ENCODE assay signal across 26 cellular contexts in the genomic region with DNA sequence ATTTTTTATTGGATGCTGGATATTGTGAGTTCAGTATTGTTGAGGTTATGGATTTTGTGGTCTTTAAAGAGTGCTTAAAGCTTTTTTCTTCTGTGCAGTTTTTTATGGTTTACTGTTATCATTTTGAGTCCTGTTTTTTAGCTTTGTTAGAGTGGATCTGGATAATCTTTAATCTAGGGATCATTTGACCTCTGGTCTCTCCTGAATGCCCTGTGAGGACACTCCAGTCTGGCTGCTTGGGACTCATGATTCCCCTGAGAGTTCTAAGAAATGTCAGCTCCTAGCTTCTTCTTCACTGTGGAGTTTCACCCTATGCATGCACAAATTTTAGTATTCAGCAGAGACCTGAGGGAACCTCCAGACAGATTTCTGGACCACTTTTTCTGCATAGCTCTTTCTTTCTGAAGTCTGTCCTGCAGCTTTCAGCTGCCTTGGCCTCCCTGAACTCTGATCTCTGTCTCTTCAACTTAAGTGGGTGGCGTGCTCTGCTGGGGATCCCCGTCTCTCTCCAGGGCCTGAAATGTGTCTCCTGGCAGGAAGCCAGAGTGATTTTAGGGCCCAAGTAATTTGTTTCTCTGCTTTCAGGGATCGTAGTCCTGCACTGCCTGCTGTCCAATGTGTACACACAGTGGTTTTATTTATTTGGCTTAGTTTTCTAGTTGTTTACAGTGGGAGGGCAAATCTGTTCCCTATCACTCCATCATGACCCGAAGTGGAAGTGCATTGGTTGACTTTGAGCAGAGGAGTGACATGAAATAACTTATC. TPM values are rescaled to one million over a fixed set of nuclear protein-coding genes. Genes with fewer than 3 reads are reported as not detected.
DNase-seq lines count a peak whose midpoint lies in the region; ATAC-seq, FAIRE-seq and TF ChIP-seq lines count a peak whose summit lies in the region.
"Had no signal": no experiment of that assay in that cellular context is flagged by ENCODE, and none has a peak within 500 bp of the region (broad histone marks: within the 10 kb centered on the region; RNA-seq: fewer than 3 reads in every experiment).

No MANE protein-coding gene starts in this region.

- in situ Hi-C loops in GM12878 (cut with MboI), result loop anchor here (5.0 kb wide), 1 partner anchor 57 kb away; a partner anchor contains a TSS

- peaks cover 13% of the 10 kb centered on the region for H3K4me1 Mint-ChIP-seq in Caco-2 (ENCODE audit: low read depth, unreplicated experiment)

- POLR2A ChIA-PET in Caco-2 (lab: Charles Lee), result no interaction called here
- POLR2A ChIA-PET in GM12878 (lab: Charles Lee), result interaction anchor here (0.8 to 1.6 kb wide), 2 partner anchors 12 to 56 kb away, joined by 3 to 4 read pairs; no protein-coding TSS in a partner anchor

- H3K9ac ChIP-seq in HUES48 (ENCODE audit: low read depth, low read length) (no peak overlapping the region), GM12878 (ENCODE audit: control insufficient read depth, insufficient read depth, low read length) (no peak overlapping the region)

- H3K4me2 ChIP-seq in GM12878 (ENCODE audit: control insufficient read depth, insufficient read depth), result no peak overlapping the region

- RAD21 ChIA-PET in GM12878 (lab: Charles Lee; ENCODE audit: unreplicated experiment), result interaction anchor here (0.7 to 8.4 kb wide), 3 partner anchors 19 to 356 kb away, joined by 3 to 191 read pairs (median 6); a partner anchor contains a TSS

- WGBS in GM12878 (ENCODE audit: insufficient coverage, insufficient replicate concordance, low lambda C conversion rate, missing lambda C conversion rate), result 2% methylated on average over 4 of the region's 4 CpGs

- SMC1A ChIA-PET in GM12878 (lab: Charles Lee; ENCODE audit: uncharacterized antibody, unreplicated experiment), result interaction anchor here (0.6 to 1.9 kb wide), 2 partner anchors 9 to 60 kb away, joined by 3 to 7 read pairs; no protein-coding TSS in a partner anchor

- peak; percentile 48 for ATAC-seq in GM12878
- ATAC-seq in mucosa of descending colon, result peak; percentile 41
- ATAC-seq in HG03342 (IDR thresholded peaks at IDR 0.05; ENCODE audit: unreplicated experiment), result no peak
- ATAC-seq: activated T-cell treated with anti-CD3 and anti-CD28 coated beads, Interleukin-2, amount 50 U/mL, for 72 hours; natural killer cell treated with Interleukin-12 subunit alpha and Interleukin-12 subunit beta and Interleukin-15 and Interleukin-18, amount 100 ng/mL, for 72 hours; PC-3 had no signal

- FAIRE-seq in GM12878 (lab: Jason Lieb, UNC), result no peak

- no peak overlapping the region for H2AFZ ChIP-seq in GM12878 (ENCODE audit: control insufficient read depth, low read depth, low read length)

- H3K36me3 ChIP-seq in Caco-2 (ENCODE audit: control insufficient read depth, insufficient read depth, low read length) (no peaks in the 10 kb centered on the region), HUES48 (ENCODE audit: control insufficient read depth, insufficient read depth, low read length) (no peaks in the 10 kb centered on the region), GM12878 (ENCODE audit: control insufficient read depth in 2 of 2, insufficient read depth in 2 of 2, low read length in 1 of 2) (peaks cover 0 to 4% of the 10 kb centered on the region in 2 experiments; a peak in 1 of 4 replicates), mucosa of descending colon (ENCODE audit: low read depth) (no peaks in the 10 kb centered on the region)

- H3K36me3 Mint-ChIP-seq in Caco-2 (ENCODE audit: insufficient read depth, unreplicated experiment), result peaks cover 18% of the 10 kb centered on the region
- H3K36me3 Mint-ChIP-seq: natural killer cell treated with Interleukin-12 subunit alpha and Interleukin-12 subunit beta and Interleukin-15 and Interleukin-18, amount 100 ng/mL, for 72 hours had no signal

- CTCF ChIA-PET in Caco-2 (lab: Charles Lee), result interaction anchor here (0.6 kb wide), 2 partner anchors 11 to 17 kb away, joined by 4 read pairs; no protein-coding TSS in a partner anchor
- CTCF ChIA-PET in GM12878 (lab: Yijun Ruan, JAX), result interaction anchor here (0.5 to 12.5 kb wide), 11 partner anchors 9 to 1154 kb away, joined by 3 to 292 read pairs (median 3); a partner anchor contains a TSS

- TF ChIP-seq CTCF in Caco-2 (IDR thresholded peaks at IDR 0.05; ENCODE audit: insufficient read depth in 1 of 2, low read depth in 1 of 2, low read length in 1 of 2, severe bottlenecking in 1 of 2, unreplicated experiment in 1 of 2) (no peak), GM12878 (IDR thresholded peaks at IDR 0.05 in 2 of 3, conservative IDR thresholded peaks at IDR 0.05 in 1 of 3; ENCODE audit: control insufficient read depth in 2 of 3, extremely low read depth in 1 of 3, insufficient read depth in 1 of 3, low read depth in 3 of 3, low read length in 3 of 3) (no peak), mucosa of descending colon (IDR thresholded peaks at IDR 0.05) (no peak)

- peak overlapping the region; percentile 23 for H3K27ac Mint-ChIP-seq in Caco-2 (ENCODE audit: unreplicated experiment)
- H3K27ac Mint-ChIP-seq: activated CD4-positive, alpha-beta memory T cell treated with anti-CD3 and anti-CD28 coated beads for 36 hours; activated naive CD4-positive, alpha-beta T cell treated with anti-CD3 and anti-CD28 coated beads, Interleukin-2, amount 50 U/mL, for 24 hours; activated T-cell treated with anti-CD3 and anti-CD28 coated beads, Interleukin-2, amount 50 U/mL, for 72 hours; memory B cell; progenitor cell of endocrine pancreas had no signal

- no peak overlapping the region for H3K4me3 Mint-ChIP-seq in Caco-2 (ENCODE audit: unreplicated experiment)
- H3K4me3 Mint-ChIP-seq: activated CD4-positive, alpha-beta memory T cell treated with anti-CD3 and anti-CD28 coated beads for 36 hours; activated naive CD4-positive, alpha-beta T cell treated with anti-CD3 and anti-CD28 coated beads, Interleukin-2, amount 50 U/mL, for 24 hours; activated T-cell treated with anti-CD3 and anti-CD28 coated beads, Interleukin-2, amount 50 U/mL, for 72 hours; memory B cell; natural killer cell treated with Interleukin-12 subunit alpha and Interleukin-12 subunit beta and Interleukin-15 and Interleukin-18, amount 100 ng/mL, for 72 hours had no signal

- H4K20me1 ChIP-seq in GM12878 (ENCODE audit: control insufficient read depth, insufficient read depth), result no peaks in the 10 kb centered on the region

- H3K4me3 ChIP-seq in Caco-2 (ENCODE audit: low read depth, low read length), result no peak overlapping the region
- H3K4me3 ChIP-seq in HUES48 (ENCODE audit: low read depth, low read length), result no peak overlapping the region
- H3K4me3 ChIP-seq in GM12878, result no peak overlapping the region
- H3K4me3 ChIP-seq in mucosa of descending colon, result no peak overlapping the region
- H3K4me3 ChIP-seq: coronary artery had no signal

- DNase-seq in Caco-2 (no peak), GM12878 (ENCODE audit: low read depth, low spot score) (no peak), mucosa of descending colon (peak in 1 of 3 donors; percentile 28), NAMALWA (ENCODE audit: low spot score) (no peak), NCI-H226 (no peak), cerebellar nuclear complex (lab: John Stamatoyannopoulos, UW) (no peak)
- DNase-seq: activated CD4-positive, alpha-beta memory T cell treated with anti-CD3 and anti-CD28 coated beads for 36 hours; activated T-cell treated with anti-CD3 and anti-CD28 coated beads, Interleukin-2, amount 50 U/mL, for 72 hours; DMS53; foreskin fibroblast; islet precursor cell; KG1; MV-4-11; PC-3; SIG-M5; stimulated activated CD4-positive, alpha-beta T cell treated with anti-CD3 and anti-CD28 coated beads, Interleukin-4, amount 100 ng/mL, for 1 hour had no signal

- TF ChIP-seq EP300 in GM12878 (IDR thresholded peaks at IDR 0.05; ENCODE audit: borderline replicate concordance in 1 of 2, control insufficient read depth in 1 of 2, low read depth in 2 of 2, low read length in 2 of 2), result no peak

- H3K9me3 ChIP-seq in Caco-2 (no peaks in the 10 kb centered on the region), HUES48 (ENCODE audit: control insufficient read depth, insufficient read depth, low read length) (no peaks in the 10 kb centered on the region), GM12878 (replicated peaks; ENCODE audit: control insufficient read depth, insufficient read depth, low read length) (no peaks in the 10 kb centered on the region), mucosa of descending colon (no peaks in the 10 kb centered on the region)

- TF ChIP-seq POLR2A in GM12878 (IDR thresholded peaks at IDR 0.05; ENCODE audit: low read depth, low read length), result no peak

- H3K27me3 ChIP-seq in Caco-2 (replicated peaks; ENCODE audit: control insufficient read depth, insufficient read depth, low read length), result no peaks in the 10 kb centered on the region
- no peaks in the 10 kb centered on the region for H3K27me3 ChIP-seq in HUES48 (ENCODE audit: control insufficient read depth, insufficient read depth, low read length)
- no peaks in the 10 kb centered on the region for H3K27me3 ChIP-seq in GM12878 (replicated peaks in 1 of 2; ENCODE audit: control insufficient read depth in 2 of 2, insufficient read depth in 2 of 2, low read length in 1 of 2)

- H3K27ac ChIP-seq in HUES48 (ENCODE audit: low read depth, low read length), result peak overlapping the region; percentile 81
- no peak overlapping the region for H3K27ac ChIP-seq in GM12878 (ENCODE audit: control insufficient read depth, insufficient read depth)
- H3K27ac ChIP-seq: coronary artery, epithelial cell of prostate had no signal

- no peaks in the 10 kb centered on the region for H3K27me3 Mint-ChIP-seq in Caco-2 (ENCODE audit: insufficient read depth, unreplicated experiment)
- H3K27me3 Mint-ChIP-seq: activated CD4-positive, alpha-beta memory T cell treated with anti-CD3 and anti-CD28 coated beads for 36 hours; activated naive CD4-positive, alpha-beta T cell treated with anti-CD3 and anti-CD28 coated beads, Interleukin-2, amount 50 U/mL, for 24 hours; memory B cell; natural killer cell treated with Interleukin-12 subunit alpha and Interleukin-12 subunit beta and Interleukin-15 and Interleukin-18, amount 100 ng/mL, for 72 hours; progenitor cell of endocrine pancreas had no signal

- BruUV-seq in Caco-2 (replicated peaks; lab: Mats Ljungman, UMichigan) (no TSS peak), GM12878 (replicated peaks; lab: Mats Ljungman, UMichigan) (no TSS peak)

- intact Hi-C loops in Caco-2 (cut with micrococcal nuclease; ENCODE audit: unreplicated experiment) (no loop called here), GM12878 (cut with micrococcal nuclease; ENCODE audit: unreplicated experiment) (loop anchor here (5.0 kb wide), 1 partner anchor 612 kb away; no protein-coding TSS in a partner anchor), mucosa of descending colon (cut with DNase I, micrococcal nuclease) (loop anchor here in 1 of 2 donors (10.0 kb wide), 1 partner anchor 55 kb away; a partner anchor contains a TSS)

- H3K4me1 ChIP-seq in Caco-2 (peaks cover 15% of the 10 kb centered on the region), HUES48 (ENCODE audit: control insufficient read depth, insufficient read depth, low read length) (peaks cover 9% of the 10 kb centered on the region; the same call in 1 of the 2 replicates), GM12878 (ENCODE audit: control insufficient read depth, insufficient read depth, low read length) (peaks cover 2% of the 10 kb centered on the region; the same call in 1 of the 2 replicates), mucosa of descending colon (ENCODE audit: low read depth) (peaks cover 11% of the 10 kb centered on the region)

- no peak for TF ChIP-seq RAD21 in GM12878 (IDR thresholded peaks at IDR 0.05; ENCODE audit: insufficient read depth, low read depth, low read length)

- no peaks in the 10 kb centered on the region for H3K9me3 Mint-ChIP-seq in Caco-2 (ENCODE audit: unreplicated experiment)
- H3K9me3 Mint-ChIP-seq: activated CD4-positive, alpha-beta memory T cell treated with anti-CD3 and anti-CD28 coated beads for 36 hours; activated naive CD4-positive, alpha-beta T cell treated with anti-CD3 and anti-CD28 coated beads, Interleukin-2, amount 50 U/mL, for 24 hours; activated T-cell treated with anti-CD3 and anti-CD28 coated beads, Interleukin-2, amount 50 U/mL, for 72 hours; natural killer cell treated with Interleukin-12 subunit alpha and Interleukin-12 subunit beta and Interleukin-15 and Interleukin-18, amount 100 ng/mL, for 72 hours had no signal

- peaks cover 24% of the 10 kb centered on the region for H3K79me2 ChIP-seq in GM12878 (ENCODE audit: control insufficient read depth, insufficient read depth, low read length)

RNA-seq across cellular contexts. Expression of a gene that starts 14.7 kb away (rescaled TPM):
- 19.9 and 22.2 TPM in 2 replicates for total RNA-seq in Caco-2 (2022)
- total RNA-seq in GM12878 (2013; cell fraction: nucleolus; rRNA removed), result 20.9 and 23.3 TPM in 2 replicates
- 14.1 and 14.6 TPM in 2 replicates for total RNA-seq in GM12878 (2014; rRNA removed)
- total RNA-seq in GM12878 (2014; rRNA removed; fragmentation: Illumina TruSeq; extraction: Trizol), result 7.6 and 11.3 TPM in 2 replicates
- 21.5 and 21.9 TPM in 2 replicates for total RNA-seq in GM12878 (2021)
- 5.1 TPM for polyA plus RNA-seq in GM12878 (2011; ENCODE audit: low read depth)
- 4.0 and 6.0 TPM in 2 replicates for polyA plus RNA-seq in GM12878 (2011; rRNA removed)
- polyA plus RNA-seq in GM12878 (2011; cell fraction: cytosol; rRNA removed), result 8.3 and 10.1 TPM in 2 replicates
- polyA plus RNA-seq in GM12878 (2011; cell fraction: nucleus; rRNA removed), result 19.6 and 30.4 TPM in 2 replicates
- 15.9 and 16.2 TPM in 2 replicates for polyA plus RNA-seq in GM12878 (2012)
- polyA plus RNA-seq in GM12878 (2014; fragmentation: Illumina TruSeq; extraction: Trizol), result 3.3 and 10.7 TPM in 2 replicates
- 1 to 10 TPM; 1.4 to 1.5 TPM for polyA plus RNA-seq in GM12878 (2014; fragmentation: Nextera tagmentation; extraction: Ambion mirVana)
- 12.8 and 15.6 TPM in 2 replicates for polyA plus RNA-seq in GM12878 (2014; rRNA removed)
- 10 to 100 TPM; 20.6 to 23.2 TPM for polyA plus RNA-seq in GM12878 (2016; fragmentation: Nextera tagmentation; extraction: Ambion mirVana)
- 3.2 and 8.4 TPM in 2 replicates for polyA minus RNA-seq in GM12878 (2011; rRNA and poly(A)+ RNA removed)
- polyA minus RNA-seq in GM12878 (2011; cell fraction: cytosol; rRNA and poly(A)+ RNA removed), result 5.2 and 7.4 TPM in 2 replicates
- 8.6 and 14.5 TPM in 2 replicates for polyA minus RNA-seq in GM12878 (2011; cell fraction: nucleus; rRNA and poly(A)+ RNA removed)
- total RNA-seq in mucosa of descending colon, result 10 to 100 TPM; 18.9 to 23.8 (median 21.3) TPM

RNA-seq across cellular contexts. Expression of a gene that starts 17.1 kb away (rescaled TPM):
- total RNA-seq in Caco-2 (2022) (80.2 and 80.4 TPM in 2 replicates), GM12878 (2014; rRNA removed) (41.2 and 43.3 TPM in 2 replicates), GM12878 (2014; rRNA removed; fragmentation: Illumina TruSeq; extraction: Trizol) (43.0 and 49.2 TPM in 2 replicates), GM12878 (2021) (56.0 and 56.4 TPM in 2 replicates), mucosa of descending colon (10 to 100 TPM; 20.9 to 34.0 (median 21.9) TPM)
- total RNA-seq in GM12878 (2013; cell fraction: nucleolus; rRNA removed), result 39.4 and 39.5 TPM in 2 replicates
- 14.8 TPM for polyA plus RNA-seq in GM12878 (2011; ENCODE audit: low read depth)
- polyA plus RNA-seq in GM12878 (2011; rRNA removed) (32.8 and 38.1 TPM in 2 replicates), GM12878 (2014; fragmentation: Illumina TruSeq; extraction: Trizol) (31.7 and 37.4 TPM in 2 replicates), GM12878 (2014; fragmentation: Nextera tagmentation; extraction: Ambion mirVana) (10 to 100 TPM; 55.6 to 57.3 TPM), GM12878 (2014; rRNA removed) (36.1 and 41.1 TPM in 2 replicates), GM12878 (2016; fragmentation: Nextera tagmentation; extraction: Ambion mirVana) (10 to 100 TPM; 78.8 to 83.8 TPM)
- 33.6 and 35.5 TPM in 2 replicates for polyA plus RNA-seq in GM12878 (2011; cell fraction: cytosol; rRNA removed)
- polyA plus RNA-seq in GM12878 (2011; cell fraction: nucleus; rRNA removed), result 13.9 and 15.4 TPM in 2 replicates
- polyA plus RNA-seq in GM12878 (2012), result 21.9 and 23.7 TPM in 2 replicates
- 53.0 and 57.9 TPM in 2 replicates for polyA minus RNA-seq in GM12878 (2011; rRNA and poly(A)+ RNA removed)
- 11.3 and 12.0 TPM in 2 replicates for polyA minus RNA-seq in GM12878 (2011; cell fraction: cytosol; rRNA and poly(A)+ RNA removed)
- polyA minus RNA-seq in GM12878 (2011; cell fraction: nucleus; rRNA and poly(A)+ RNA removed), result 5.2 and 7.7 TPM in 2 replicates

RNA-seq across cellular contexts. Expression of a gene that starts 39.6 kb away (rescaled TPM):
- total RNA-seq in Caco-2 (2022) (0.79 TPM in 1 of 2 replicates, not detected in the other), GM12878 (2014; rRNA removed) (0.23 and 0.27 TPM in 2 replicates), GM12878 (2014; rRNA removed; fragmentation: Illumina TruSeq; extraction: Trizol) (0.18 TPM in 1 of 2 replicates, not detected in the other), GM12878 (2021) (0.49 TPM in 1 of 2 replicates, not detected in the other), mucosa of descending colon (under 1 TPM in 2 of 3 donors, not detected in 1; 0.32 to 0.43 TPM)
- 0.63 and 0.91 TPM in 2 replicates for total RNA-seq in GM12878 (2013; cell fraction: nucleolus; rRNA removed)
- polyA plus RNA-seq in GM12878 (2011; ENCODE audit: low read depth), result 0.33 TPM
- polyA plus RNA-seq in GM12878 (2011; rRNA removed) (0.10 and 0.12 TPM in 2 replicates), GM12878 (2014; fragmentation: Illumina TruSeq; extraction: Trizol) (0.09 and 0.57 TPM in 2 replicates), GM12878 (2014; fragmentation: Nextera tagmentation; extraction: Ambion mirVana) (under 1 TPM in 1 of 2 experiments, not detected in 1; 0.09 TPM), GM12878 (2014; rRNA removed) (0.32 TPM in 1 of 2 replicates, not detected in the other), GM12878 (2016; fragmentation: Nextera tagmentation; extraction: Ambion mirVana) (under 1 TPM; 0.33 to 0.38 TPM)
- polyA plus RNA-seq in GM12878 (2011; cell fraction: cytosol; rRNA removed), result 0.18 TPM in 1 of 2 replicates, not detected in the other
- 0.34 TPM in 1 of 2 replicates, not detected in the other for polyA plus RNA-seq in GM12878 (2011; cell fraction: nucleus; rRNA removed)
- 0.18 and 0.27 TPM in 2 replicates for polyA plus RNA-seq in GM12878 (2012)
- 0.21 TPM in 1 of 2 replicates, not detected in the other for polyA minus RNA-seq in GM12878 (2011; rRNA and poly(A)+ RNA removed)
- polyA minus RNA-seq in GM12878 (2011; cell fraction: cytosol; rRNA and poly(A)+ RNA removed), result not detected in 2 replicates
- polyA minus RNA-seq in GM12878 (2011; cell fraction: nucleus; rRNA and poly(A)+ RNA removed), result not detected in 2 replicates
- total RNA-seq: PC-3; T-helper 1 cell treated with Interleukin-12 subunit alpha and Interleukin-12 subunit beta and Interleukin-4 antibody, amounts not matched to agents 30 ng/mL and 1 ng/mL, for 36 hours had no signal
- polyA plus RNA-seq: AG04450 had no signal

RNA-seq across cellular contexts. Expression of a gene that starts 59.2 kb away (rescaled TPM):
- total RNA-seq in Caco-2 (2022) (20.1 and 23.1 TPM in 2 replicates), GM12878 (2014; rRNA removed) (10.5 and 13.3 TPM in 2 replicates), GM12878 (2014; rRNA removed; fragmentation: Illumina TruSeq; extraction: Trizol) (20.7 and 21.7 TPM in 2 replicates), GM12878 (2021) (16.3 and 17.7 TPM in 2 replicates), mucosa of descending colon (10 to 100 TPM; 10.6 to 12.2 (median 11.1) TPM)
- 3.0 and 6.2 TPM in 2 replicates for total RNA-seq in GM12878 (2013; cell fraction: nucleolus; rRNA removed)
- 6.8 TPM for polyA plus RNA-seq in GM12878 (2011; ENCODE audit: low read depth)
- polyA plus RNA-seq in GM12878 (2011; rRNA removed) (9.4 and 15.0 TPM in 2 replicates), GM12878 (2014; fragmentation: Illumina TruSeq; extraction: Trizol) (13.3 and 15.8 TPM in 2 replicates), GM12878 (2014; fragmentation: Nextera tagmentation; extraction: Ambion mirVana) (10 to 100 TPM; 10.9 to 17.5 TPM), GM12878 (2014; rRNA removed) (13.7 and 14.3 TPM in 2 replicates), GM12878 (2016; fragmentation: Nextera tagmentation; extraction: Ambion mirVana) (10 to 100 TPM; 46.2 to 51.7 TPM)
- 7.1 and 8.1 TPM in 2 replicates for polyA plus RNA-seq in GM12878 (2011; cell fraction: cytosol; rRNA removed)
- polyA plus RNA-seq in GM12878 (2011; cell fraction: nucleus; rRNA removed), result 4.9 and 5.6 TPM in 2 replicates
- polyA plus RNA-seq in GM12878 (2012), result 11.6 and 12.7 TPM in 2 replicates
- polyA minus RNA-seq in GM12878 (2011; rRNA and poly(A)+ RNA removed), result 2.3 and 2.9 TPM in 2 replicates
- polyA minus RNA-seq in GM12878 (2011; cell fraction: cytosol; rRNA and poly(A)+ RNA removed), result 1.9 and 2.6 TPM in 2 replicates
- polyA minus RNA-seq in GM12878 (2011; cell fraction: nucleus; rRNA and poly(A)+ RNA removed), result 2.1 and 6.8 TPM in 2 replicates
